1 cellular context compared by ENCODE assay signal in genomic region chr6:105763866-105764265, GRCh38.
TF ChIP-seq lines count a peak whose summit lies in the region.

No MANE protein-coding gene starts in this region.

TF ChIP-seq in IMR-90, 13 proteins besides CTCF, POLR2A, EP300 and RAD21:
- TF ChIP-seq USF2 (IDR thresholded peaks at IDR 0.05; ENCODE audit: low read depth, low read length) = no peak
- no peak for TF ChIP-seq RFX5 (IDR thresholded peaks at IDR 0.05; ENCODE audit: low read depth, low read length)
- TF ChIP-seq MAZ (IDR thresholded peaks at IDR 0.05; ENCODE audit: borderline replicate concordance, low read depth, low read length) = no peak
- TF ChIP-seq MXI1 (IDR thresholded peaks at IDR 0.05; ENCODE audit: borderline replicate concordance, low read depth, low read length) = no peak
- TF ChIP-seq SMC3 (IDR thresholded peaks at IDR 0.05; ENCODE audit: low read depth, low read length) = no peak
- TF ChIP-seq BHLHE40 (IDR thresholded peaks at IDR 0.05; ENCODE audit: low read depth, low read length) = no peak
- TF ChIP-seq FOS (IDR thresholded peaks at IDR 0.05; ENCODE audit: low read depth, low read length) = no peak
- no peak for TF ChIP-seq RCOR1 (IDR thresholded peaks at IDR 0.05; ENCODE audit: insufficient replicate concordance, low read length)
- no peak for TF ChIP-seq MAFK (IDR thresholded peaks at IDR 0.05; ENCODE audit: low read depth, low read length)
- TF ChIP-seq ELK1 (IDR thresholded peaks at IDR 0.05; ENCODE audit: borderline replicate concordance, low read depth, low read length) = no peak
